ENCODE assay signal across 8 cellular contexts in the genomic region with DNA sequence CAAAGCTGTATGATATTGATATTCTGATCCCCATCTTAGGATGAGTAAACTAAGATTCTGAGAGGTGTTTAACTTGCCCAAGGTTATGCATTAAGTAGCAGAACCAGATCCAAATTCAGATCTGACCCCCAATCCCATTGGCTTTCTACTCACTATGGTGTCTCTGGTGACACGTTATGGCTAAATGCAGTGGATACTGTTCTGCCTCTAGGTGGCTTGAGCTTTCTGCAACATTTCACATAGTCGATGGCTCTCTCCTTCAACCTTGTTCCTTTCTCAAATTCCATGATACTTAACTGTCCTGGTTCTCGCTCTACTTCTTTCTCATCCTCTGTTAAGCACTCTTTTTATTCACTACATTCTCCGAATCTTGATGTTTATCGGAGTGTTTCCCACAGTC. TPM values are rescaled to one million over a fixed set of nuclear protein-coding genes. Genes with fewer than 3 reads are reported as not detected.
A peak's percentile ranks its signal among the peaks of the same experiment; 100 is the strongest.
DNase-seq lines count a peak whose midpoint lies in the region; ATAC-seq, FAIRE-seq and TF ChIP-seq lines count a peak whose summit lies in the region.

No MANE protein-coding gene starts in this region.

- H3K27me3 Mint-ChIP-seq in WTC11 (ENCODE audit: low read depth) = peaks cover 11% of the 10 kb centered on the region

- CTCF ChIA-PET in WTC11 (lab: Charles Lee) = interaction anchor here (0.6 to 1.5 kb wide), 19 partner anchors 8 to 626 kb away, joined by 3 to 12 read pairs (median 4); partner anchors contain the start of genes C11orf97, CWC15, FUT4 and KDM4D

- H3K56ac ChIP-seq in mesendoderm (ENCODE audit: low read length) = no peak overlapping the region

- no peak for FAIRE-seq in RCC 7860 (lab: Jason Lieb, UNC)

- H2BK15ac ChIP-seq in mesendoderm (replicated peaks; ENCODE audit: low read depth) = no peak overlapping the region

- no peak overlapping the region for H3K23ac ChIP-seq in mesendoderm (ENCODE audit: low read length)

- ATAC-seq in HG02885 (IDR thresholded peaks at IDR 0.05; ENCODE audit: poor library complexity, unreplicated experiment) = peak; percentile 82
- peak; percentile 96 for ATAC-seq in WTC11
- no peak for ATAC-seq in GM19023 (IDR thresholded peaks at IDR 0.05; ENCODE audit: unreplicated experiment)

- POLR2A ChIA-PET in WTC11 (lab: Charles Lee) = interaction anchor here (1.1 kb wide), 1 partner anchor 22 kb away, joined by 3 read pairs; the partner anchor contains the start of gene FUT4

- no peaks in the 10 kb centered on the region for H3K36me3 ChIP-seq in mesendoderm (ENCODE audit: control insufficient read depth, insufficient read depth, low read length)

- peak; percentile 61 for TF ChIP-seq CTCF in GM12873 (IDR thresholded peaks at IDR 0.05; ENCODE audit: insufficient read depth, low read depth, low read length, missing control alignments)
- peak; percentile 24; the same call in 1 of the 2 replicates for TF ChIP-seq CTCF in WTC11 (IDR thresholded peaks at IDR 0.05)

- no peak overlapping the region for H2BK120ac ChIP-seq in mesendoderm (ENCODE audit: low read depth, low read length)

- no peak for DNase-seq in WTC11 (ENCODE audit: low spot score)
- DNase-seq in mesendoderm = peak; percentile 59
- no peak for DNase-seq in T1000 (lab: John Stamatoyannopoulos, UW)
- no peak for DNase-seq in NCI-H774 (lab: John Stamatoyannopoulos, UW)
- no peak for DNase-seq in RCC 7860 (ENCODE audit: low spot score)

- H3K4me1 Mint-ChIP-seq in WTC11 = no peaks in the 10 kb centered on the region

- H3K27me3 ChIP-seq in mesendoderm (ENCODE audit: insufficient read depth, low read length, poor library complexity) = no peaks in the 10 kb centered on the region

- H4K5ac ChIP-seq in mesendoderm (ENCODE audit: low read length) = no peak overlapping the region

- H3K9me3 Mint-ChIP-seq in WTC11 = no peaks in the 10 kb centered on the region

- no peaks in the 10 kb centered on the region for H3K79me1 ChIP-seq in mesendoderm (ENCODE audit: low read length)

- H3K27ac Mint-ChIP-seq in WTC11 = no peak overlapping the region

- H3K27ac ChIP-seq in mesendoderm (ENCODE audit: low read depth, low read length) = no peak overlapping the region

- H3K18ac ChIP-seq in mesendoderm (ENCODE audit: low read length) = no peak overlapping the region

- no peak overlapping the region for H4K8ac ChIP-seq in mesendoderm (ENCODE audit: low read depth, low read length)

- no peak overlapping the region for H3K4me2 ChIP-seq in mesendoderm (ENCODE audit: low read length)

- H3K4ac ChIP-seq in mesendoderm (ENCODE audit: low read depth, low read length) = no peak overlapping the region

- no peaks in the 10 kb centered on the region for H3K4me1 ChIP-seq in mesendoderm (ENCODE audit: control insufficient read depth, low read depth, low read length)

- no peak overlapping the region for H3K4me3 ChIP-seq in mesendoderm (ENCODE audit: low read length)

- H3K9ac ChIP-seq in mesendoderm (ENCODE audit: low read length) = no peak overlapping the region

- no peak overlapping the region for H2BK5ac ChIP-seq in mesendoderm (ENCODE audit: low read length)

- H3K4me3 Mint-ChIP-seq in WTC11 = no peak overlapping the region

- no CpG with 5 or more reads among the region's 5 CpGs for WGBS in mesendoderm (ENCODE audit: extremely low coverage, insufficient coverage, low lambda C conversion rate)

- no peaks in the 10 kb centered on the region for H3K79me2 ChIP-seq in mesendoderm (ENCODE audit: control insufficient read depth, insufficient read depth, low read length)

- no peaks in the 10 kb centered on the region for H3K36me3 Mint-ChIP-seq in WTC11

- H2AK5ac ChIP-seq in mesendoderm (ENCODE audit: low read length) = no peak overlapping the region

TF ChIP-seq in WTC11, 78 proteins besides CTCF, POLR2A, EP300 and RAD21:
- TF ChIP-seq TEAD4 (CRISPR knock-in tag; IDR thresholded peaks at IDR 0.05) (no peak), NR2C2 (CRISPR knock-in tag; IDR thresholded peaks at IDR 0.05) (no peak), CDX4 (CRISPR knock-in tag; IDR thresholded peaks at IDR 0.05; ENCODE audit: borderline replicate concordance) (no peak), E2F4 (CRISPR knock-in tag; IDR thresholded peaks at IDR 0.05; ENCODE audit: borderline replicate concordance, low read depth) (no peak), JUN (CRISPR knock-in tag; IDR thresholded peaks at IDR 0.05) (no peak), CREB1 (CRISPR knock-in tag; IDR thresholded peaks at IDR 0.05) (no peak), NFYB (CRISPR knock-in tag; conservative IDR thresholded peaks at IDR 0.05; ENCODE audit: low read depth) (no peak), MXD4 (CRISPR knock-in tag; IDR thresholded peaks at IDR 0.05; ENCODE audit: borderline replicate concordance) (no peak)
- TF ChIP-seq, protein P1, sequence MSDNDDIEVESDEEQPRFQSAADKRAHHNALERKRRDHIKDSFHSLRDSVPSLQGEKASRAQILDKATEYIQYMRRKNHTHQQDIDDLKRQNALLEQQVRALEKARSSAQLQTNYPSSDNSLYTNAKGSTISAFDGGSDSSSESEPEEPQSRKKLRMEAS (CRISPR knock-in tag; IDR thresholded peaks at IDR 0.05) = no peak

RNA-seq across cellular contexts. Expression of gene C11orf97, which starts 9.4 kb away (rescaled TPM):
- total RNA-seq in WTC11 (2021) = not detected in 3 replicates
- not detected for polyA plus RNA-seq in mesendoderm (2013, experiment 1 of 2)
- polyA plus RNA-seq in mesendoderm (2013, experiment 2 of 2) = not detected

RNA-seq across cellular contexts. Expression of gene FUT4, which starts 22.0 kb away (rescaled TPM):
- 5.1 to 7.7 TPM (median 5.5 TPM) in 3 replicates for total RNA-seq in WTC11 (2021)
- 6.3 TPM for polyA plus RNA-seq in mesendoderm (2013, experiment 1 of 2)
- polyA plus RNA-seq in mesendoderm (2013, experiment 2 of 2) = 6.4 TPM

RNA-seq across cellular contexts. Expression of gene ANKRD49, which starts 27.9 kb away (rescaled TPM):
- 9.5 to 9.9 TPM (median 9.6 TPM) in 3 replicates for total RNA-seq in WTC11 (2021)
- 20.7 TPM for polyA plus RNA-seq in mesendoderm (2013, experiment 1 of 2)
- polyA plus RNA-seq in mesendoderm (2013, experiment 2 of 2) = 21.0 TPM

RNA-seq across cellular contexts. Expression of gene MRE11, which starts 28.0 kb away (rescaled TPM):
- total RNA-seq in WTC11 (2021) = 34.3 to 38.2 TPM (median 37.8 TPM) in 3 replicates
- 17.0 TPM for polyA plus RNA-seq in mesendoderm (2013, experiment 1 of 2)
- 15.8 TPM for polyA plus RNA-seq in mesendoderm (2013, experiment 2 of 2)

RNA-seq across cellular contexts. Expression of gene PIWIL4, which starts 45.5 kb away (rescaled TPM):
- 0.33 to 0.66 TPM (median 0.62 TPM) in 3 replicates for total RNA-seq in WTC11 (2021)
- 0.13 TPM for polyA plus RNA-seq in mesendoderm (2013, experiment 1 of 2)
- 0.21 TPM for polyA plus RNA-seq in mesendoderm (2013, experiment 2 of 2)
